In genomic region chr1:239247299-239247698, GRCh38 we compare ENCODE assay signal across 18 cellular contexts.
DNase-seq lines count a peak whose midpoint lies in the region; ATAC-seq, FAIRE-seq and TF ChIP-seq lines count a peak whose summit lies in the region.
"Had no signal": no experiment of that assay in that cellular context is flagged by ENCODE, and none has a peak within 500 bp of the region (broad histone marks: within the 10 kb centered on the region; RNA-seq: fewer than 3 reads in every experiment).

No MANE protein-coding gene starts in this region.

- H3K27me3 Mint-ChIP-seq in astrocyte (ENCODE audit: low read depth, unreplicated experiment) = no peaks in the 10 kb centered on the region
- H3K27me3 Mint-ChIP-seq: CD4-positive, alpha-beta T cell had no signal

- no peak overlapping the region for H2AFZ ChIP-seq in astrocyte (ENCODE audit: low read depth, low read length)
- H2AFZ ChIP-seq: GM23338 had no signal

- no peaks in the 10 kb centered on the region for H3K4me1 ChIP-seq in astrocyte (ENCODE audit: insufficient read depth, low read length)

- H3K4me3 Mint-ChIP-seq in astrocyte (ENCODE audit: unreplicated experiment) = no peak overlapping the region
- H3K4me3 Mint-ChIP-seq: CD4-positive, alpha-beta T cell; GM23338 had no signal

- no peaks in the 10 kb centered on the region for H3K36me3 ChIP-seq in astrocyte (ENCODE audit: insufficient read depth, low read length)

- no peak overlapping the region for H3K4me2 ChIP-seq in astrocyte (ENCODE audit: low read length)
- H3K4me2 ChIP-seq: GM23338, SK-N-SH had no signal

- no peaks in the 10 kb centered on the region for H3K79me2 ChIP-seq in astrocyte (ENCODE audit: insufficient read depth, low read length)

- H3K27me3 ChIP-seq in astrocyte (ENCODE audit: insufficient read depth, low read length) = no peaks in the 10 kb centered on the region

- DNase-seq in D721Med (ENCODE audit: insufficient read length, low spot score) (no peak), M059J (ENCODE audit: low read depth) (peak; percentile 17), astrocyte (ENCODE audit: low read depth) (peak; percentile 19), fibroblast of villous mesenchyme (ENCODE audit: low read depth) (peak; percentile 0), SIG-M5 (lab: John Stamatoyannopoulos, UW) (no peak)
- DNase-seq in activated CD4-positive, alpha-beta T cell treated with anti-CD3 and anti-CD28 coated beads, Interleukin-2, amount 50 U/mL, for 48 hours = no peak
- DNase-seq in activated naive CD4-positive, alpha-beta T cell (lab: John Stamatoyannopoulos, UW) = no peak
- DNase-seq: ACHN; CD4-positive, alpha-beta T cell; DND-41; NCI-H146; NCI-H2081 treated with DMSO at 0.1 percent for 48 hours; NCI-H526; SK-N-SH had no signal

- H3K9me3 ChIP-seq in astrocyte (ENCODE audit: insufficient read depth, low read depth, low read length) = no peaks in the 10 kb centered on the region
- H3K9me3 ChIP-seq: SK-N-SH had no signal

- no peaks in the 10 kb centered on the region for H3K9me3 Mint-ChIP-seq in astrocyte (ENCODE audit: unreplicated experiment)
- H3K9me3 Mint-ChIP-seq: CD4-positive, alpha-beta T cell; GM23338 had no signal

- H3K4me3 ChIP-seq in astrocyte (ENCODE audit: insufficient read depth, low read depth, low read length) (no peak overlapping the region), fibroblast of villous mesenchyme (ENCODE audit: low read depth, low read length) (no peak overlapping the region)
- H3K4me3 ChIP-seq: GM23338 had no signal

- H3K27ac Mint-ChIP-seq in astrocyte (ENCODE audit: unreplicated experiment) = no peak overlapping the region
- H3K27ac Mint-ChIP-seq: CD4-positive, alpha-beta T cell; GM23338 had no signal

- TF ChIP-seq CTCF in D721Med (IDR thresholded peaks at IDR 0.05; ENCODE audit: insufficient read depth, missing control alignments) = no peak
- no peak for TF ChIP-seq CTCF in astrocyte (IDR thresholded peaks at IDR 0.05; ENCODE audit: insufficient read depth, low read depth, low read length)
- TF ChIP-seq CTCF in fibroblast of villous mesenchyme (IDR thresholded peaks at IDR 0.05; ENCODE audit: insufficient read depth, low read depth, low read length) = no peak

- no peak overlapping the region for H3K9ac ChIP-seq in astrocyte (ENCODE audit: low read length)
- H3K9ac ChIP-seq: SK-N-SH had no signal

- FAIRE-seq in D721Med (lab: Jason Lieb, UNC) (peak; percentile 84), astrocyte (lab: Jason Lieb, UNC) (no peak)
- FAIRE-seq: HepG2 had no signal

- no peaks in the 10 kb centered on the region for H4K20me1 ChIP-seq in astrocyte (ENCODE audit: insufficient read depth, low read length)

- no peaks in the 10 kb centered on the region for H3K36me3 Mint-ChIP-seq in astrocyte (ENCODE audit: low read depth, unreplicated experiment)

- peaks cover 3% of the 10 kb centered on the region for H3K4me1 Mint-ChIP-seq in astrocyte (ENCODE audit: low read depth, unreplicated experiment)

- ATAC-seq in GM19452 (IDR thresholded peaks at IDR 0.05; ENCODE audit: unreplicated experiment) = no peak
- ATAC-seq: GM23338, HepG2, Right ventricle myocardium inferior had no signal

- H3K27ac ChIP-seq in astrocyte (ENCODE audit: low read depth, low read length) = no peak overlapping the region

Comparison
In these comparisons a context has a peak if more than half of its experiments do, and no peak if none do; other contexts are left out.
1. DNase-seq: peak in M059J (single experiment), astrocyte (single experiment) and fibroblast of villous mesenchyme (single experiment); none in D721Med (single experiment), activated CD4-positive, alpha-beta T cell treated with anti-CD3 and anti-CD28 coated beads, Interleukin-2, amount 50 U/mL, for 48 hours (0 of 2), SIG-M5 (single experiment) and activated naive CD4-positive, alpha-beta T cell (0 of 4).